Comparison of ENCODE assay signal across 10 cellular contexts in genomic region chrX:56783450-56783831, GRCh38. TPM values are rescaled to one million over a fixed set of nuclear protein-coding genes. Genes with fewer than 3 reads are reported as not detected.
A peak's percentile ranks its signal among the peaks of the same experiment; 100 is the strongest.
DNase-seq lines count a peak whose midpoint lies in the region; ATAC-seq and TF ChIP-seq lines count a peak whose summit lies in the region.
"Had no signal": no experiment of that assay in that cellular context is flagged by ENCODE, and none has a peak within 500 bp of the region (broad histone marks: within the 10 kb centered on the region; RNA-seq: fewer than 3 reads in every experiment).

No MANE protein-coding gene starts in this region.

- peak; percentile 36 for ATAC-seq in HG02870 (IDR thresholded peaks at IDR 0.05; ENCODE audit: unreplicated experiment)
- no peak for ATAC-seq in HG02884 (IDR thresholded peaks at IDR 0.05; ENCODE audit: unreplicated experiment)

- TF ChIP-seq CTCF in MCF 10A (IDR thresholded peaks at IDR 0.05; ENCODE audit: unreplicated experiment) (peak; percentile 34), osteocyte (IDR thresholded peaks at IDR 0.05) (no peak)

- H3K4me3 Mint-ChIP-seq in MCF 10A (ENCODE audit: unreplicated experiment) (peak overlapping the region; percentile 76), osteocyte (ENCODE audit: unreplicated experiment) (no peak overlapping the region)
- H3K4me3 Mint-ChIP-seq: HFFc6 had no signal

- DNase-seq in AG08396 (ENCODE audit: low spot score) (peak; percentile 34), MCF 10A (ENCODE audit: unreplicated experiment) (peak; percentile 77), mucosa of gallbladder (ENCODE audit: low spot score) (peak; percentile 84), GF-D8 (lab: John Stamatoyannopoulos, UW) (no peak), osteocyte (ENCODE audit: extremely low spot score, unreplicated experiment) (no peak)
- DNase-seq in stimulated activated CD4-positive, alpha-beta T cell treated with anti-CD3 and anti-CD28 coated beads, Interleukin-4, amount 100 ng/mL, for 24 hours: no peak
- DNase-seq: DMS79, HFFc6 had no signal

- H3K27me3 Mint-ChIP-seq in MCF 10A (ENCODE audit: insufficient read depth, unreplicated experiment) (peaks cover 35% of the 10 kb centered on the region), osteocyte (ENCODE audit: unreplicated experiment) (no peaks in the 10 kb centered on the region)

- POLR2A ChIA-PET in MCF 10A (lab: Yijun Ruan, JAX): no interaction called here

- H3K36me3 Mint-ChIP-seq in MCF 10A (ENCODE audit: insufficient read depth, unreplicated experiment): peaks cover 6% of the 10 kb centered on the region
- H3K36me3 Mint-ChIP-seq in osteocyte (ENCODE audit: unreplicated experiment): no peaks in the 10 kb centered on the region

- BruUV-seq in MCF 10A (replicated peaks; lab: Mats Ljungman, UMichigan): no TSS peak

- peak overlapping the region; percentile 82 for H3K27ac Mint-ChIP-seq in MCF 10A (ENCODE audit: low read depth, unreplicated experiment)
- no peak overlapping the region for H3K27ac Mint-ChIP-seq in osteocyte (ENCODE audit: unreplicated experiment)
- H3K27ac Mint-ChIP-seq: HFFc6 had no signal

- intact Hi-C loops in MCF 10A (cut with micrococcal nuclease): no loop called here

- H3K4me1 Mint-ChIP-seq in MCF 10A (ENCODE audit: insufficient read depth, unreplicated experiment) (peaks cover 12% of the 10 kb centered on the region), osteocyte (ENCODE audit: unreplicated experiment) (no peaks in the 10 kb centered on the region)

- CTCF ChIA-PET in MCF 10A (lab: Yijun Ruan, JAX): interaction anchor here (1.1 to 1.6 kb wide), 4 partner anchors 11 to 199 kb away, joined by 3 to 6 read pairs (median 4); no protein-coding TSS in a partner anchor

- H3K9me3 Mint-ChIP-seq in MCF 10A (ENCODE audit: unreplicated experiment) (no peaks in the 10 kb centered on the region), osteocyte (ENCODE audit: unreplicated experiment) (no peaks in the 10 kb centered on the region)
- H3K9me3 Mint-ChIP-seq: HFFc6 had no signal

RNA-seq across cellular contexts. Expression of gene NBDY, which starts 54.4 kb away (rescaled TPM):
- 54.0 and 66.4 TPM in 2 replicates for total RNA-seq in MCF 10A (2022)
- total RNA-seq in mucosa of gallbladder: 61.4 TPM
- 61.1 and 62.5 TPM in 2 replicates for total RNA-seq in osteocyte

Comparison
In these comparisons a context has a peak if more than half of its experiments do, and no peak if none do; other contexts are left out.
1. DNase-seq: peak in AG08396 (single experiment), MCF 10A (single experiment) and mucosa of gallbladder (single experiment); none in GF-D8 (single experiment), stimulated activated CD4-positive, alpha-beta T cell treated with anti-CD3 and anti-CD28 coated beads, Interleukin-4, amount 100 ng/mL, for 24 hours (single experiment) and osteocyte (single experiment).